1 cellular context compared by ENCODE assay signal in genomic region chr12:12072064-12072760, GRCh38.
TF ChIP-seq lines count a peak whose summit lies in the region.

No MANE protein-coding gene starts in this region.

TF ChIP-seq in HepG2, 621 proteins besides CTCF, POLR2A, EP300 and RAD21 (continued from another document):
- TF ChIP-seq E2F5 (CRISPR knock-in tag; conservative IDR thresholded peaks at IDR 0.05) = no peak
- TF ChIP-seq NRL (CRISPR knock-in tag; IDR thresholded peaks at IDR 0.05; ENCODE audit: borderline replicate concordance) = 0 out of 2 replicates have a peak, but pooled peaks have one; percentile 37
- TF ChIP-seq FOXO4 (CRISPR knock-in tag; conservative IDR thresholded peaks at IDR 0.05) = 0 out of 2 replicates have a peak, but pooled peaks have one; percentile 15
- no peak for TF ChIP-seq SAFB2 (CRISPR knock-in tag; IDR thresholded peaks at IDR 0.05; ENCODE audit: borderline replicate concordance, low read depth)
- 0 out of 2 replicates have a peak, but pooled peaks have one; percentile 41 for TF ChIP-seq NFKB2 (CRISPR knock-in tag; IDR thresholded peaks at IDR 0.05; ENCODE audit: borderline replicate concordance)
- no peak for TF ChIP-seq ZNF607 (CRISPR knock-in tag; IDR thresholded peaks at IDR 0.05; ENCODE audit: borderline replicate concordance)
- TF ChIP-seq KAT8 (CRISPR knock-in tag; IDR thresholded peaks at IDR 0.05) = no peak
- TF ChIP-seq ZFP82 (CRISPR knock-in tag; IDR thresholded peaks at IDR 0.05; ENCODE audit: borderline replicate concordance) = no peak
- TF ChIP-seq ZFY (CRISPR knock-in tag; IDR thresholded peaks at IDR 0.05) = 0 out of 2 replicates have a peak, but pooled peaks have one; percentile 33
- TF ChIP-seq UBTF (CRISPR knock-in tag; IDR thresholded peaks at IDR 0.05) = peak; percentile 55; the same call in 1 of the 2 replicates
- TF ChIP-seq ZNF687 (CRISPR knock-in tag; IDR thresholded peaks at IDR 0.05) = peak; percentile 72
- no peak for TF ChIP-seq CBX2 (IDR thresholded peaks at IDR 0.05; ENCODE audit: low read depth, low read length)
- TF ChIP-seq CBX2 (CRISPR knock-in tag; IDR thresholded peaks at IDR 0.05; ENCODE audit: low read depth) = peak; percentile 68; the same call in 1 of the 2 replicates
- no peak for TF ChIP-seq ZNF382 (CRISPR knock-in tag; IDR thresholded peaks at IDR 0.05; ENCODE audit: borderline replicate concordance)
